In the genomic region with DNA sequence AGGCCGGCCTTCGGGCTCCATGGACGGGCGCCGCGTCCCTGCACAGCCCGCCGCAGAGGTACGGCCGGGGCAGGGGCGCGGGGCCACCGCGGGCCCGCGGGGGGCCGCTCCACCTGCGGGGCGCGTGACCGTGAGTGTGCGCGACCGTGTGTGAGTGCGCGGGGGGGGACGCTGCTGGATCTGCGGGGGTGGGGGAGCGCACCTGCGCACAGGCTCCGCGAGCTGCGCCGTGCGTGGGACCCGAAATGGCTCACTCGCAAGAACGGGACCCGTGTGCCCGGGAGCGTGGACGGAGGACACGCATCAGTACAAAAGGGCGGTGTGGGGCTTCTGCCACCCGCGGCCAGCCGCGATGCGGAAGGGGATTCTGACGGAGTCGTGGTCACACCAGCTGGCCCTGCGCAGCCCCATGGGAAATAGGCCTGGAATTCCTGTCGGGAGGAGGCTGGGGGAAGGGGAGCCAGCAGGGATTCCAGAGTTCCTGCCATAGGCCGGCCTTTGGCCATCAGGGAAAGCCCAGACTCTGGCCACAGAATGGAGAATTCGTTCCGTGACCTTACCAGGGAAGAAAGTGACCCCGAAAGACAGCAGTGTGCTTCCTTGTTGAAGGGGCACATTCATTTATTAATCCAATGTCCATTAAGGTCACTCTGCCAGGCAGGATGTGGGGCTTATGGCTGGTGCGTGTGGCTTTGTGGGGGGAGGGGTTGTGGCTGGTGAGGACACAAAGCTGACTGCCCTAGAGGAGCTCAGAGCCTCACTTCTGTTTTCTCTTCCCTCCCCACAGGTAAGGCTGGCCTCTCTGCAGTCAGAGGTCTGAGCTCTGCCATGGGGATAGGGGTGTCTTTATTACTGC, we compare ENCODE assay signal across 8 cellular contexts. TPM values are rescaled to one million over a fixed set of nuclear protein-coding genes. Genes with fewer than 3 reads are reported as not detected.
A peak's percentile ranks its signal among the peaks of the same experiment; 100 is the strongest.
DNase-seq lines count a peak whose midpoint lies in the region; ATAC-seq and TF ChIP-seq lines count a peak whose summit lies in the region.

No MANE protein-coding gene starts in this region.

- peaks cover 23% of the 10 kb centered on the region for H3K4me1 ChIP-seq in CD4-positive, CD25-positive, alpha-beta regulatory T cell (ENCODE audit: control insufficient read depth, insufficient read depth, low read length, poor library complexity, severe bottlenecking)
- H3K4me1 ChIP-seq in parathyroid adenoma: peaks cover 15% of the 10 kb centered on the region

- H3K4me3 Mint-ChIP-seq in CD4-positive, CD25-positive, alpha-beta regulatory T cell: peak overlapping the region; percentile 88 to 96 (median 95)
- peak overlapping the region; percentile 93 for H3K4me3 Mint-ChIP-seq in activated naive CD8-positive, alpha-beta T cell treated with anti-CD3 and anti-CD28 coated beads for 36 hours

- peak; percentile 50 to 73 (median 69) for DNase-seq in CD4-positive, CD25-positive, alpha-beta regulatory T cell
- peak; percentile 80 for DNase-seq in GM19240 (ENCODE audit: insufficient read length, low spot score)
- DNase-seq in RKO (ENCODE audit: low spot score): peak; percentile 88
- DNase-seq in activated naive CD8-positive, alpha-beta T cell treated with anti-CD3 and anti-CD28 coated beads for 36 hours: peak; percentile 45
- DNase-seq in head of caudate nucleus: peak in 40 of 42 donors; percentile 52 to 88 (median 72)
- DNase-seq in NCI-H1048 (lab: John Stamatoyannopoulos, UW): no peak

- H3K9me3 Mint-ChIP-seq in CD4-positive, CD25-positive, alpha-beta regulatory T cell: peaks cover 0 to 2% (median 0%) of the 10 kb centered on the region in 7 donors
- no peaks in the 10 kb centered on the region for H3K9me3 Mint-ChIP-seq in activated naive CD8-positive, alpha-beta T cell treated with anti-CD3 and anti-CD28 coated beads for 36 hours

- H3K9me3 ChIP-seq in CD4-positive, CD25-positive, alpha-beta regulatory T cell (ENCODE audit: control insufficient read depth in 2 of 2, low read length in 2 of 2): no peaks in the 10 kb centered on the region
- no peaks in the 10 kb centered on the region for H3K9me3 ChIP-seq in parathyroid adenoma (ENCODE audit: control insufficient read depth, low read length)

- ATAC-seq in CD4-positive, CD25-positive, alpha-beta regulatory T cell (ENCODE audit: low read depth in 2 of 2): peak; percentile 70 to 72
- peak; percentile 40 for ATAC-seq in HG03432 (IDR thresholded peaks at IDR 0.05; ENCODE audit: unreplicated experiment)

- peak overlapping the region; percentile 83 for H3K9ac ChIP-seq in parathyroid adenoma

- peak overlapping the region; percentile 87 for H2AFZ ChIP-seq in parathyroid adenoma

- no peaks in the 10 kb centered on the region for H3K27me3 Mint-ChIP-seq in CD4-positive, CD25-positive, alpha-beta regulatory T cell
- no peaks in the 10 kb centered on the region for H3K27me3 Mint-ChIP-seq in activated naive CD8-positive, alpha-beta T cell treated with anti-CD3 and anti-CD28 coated beads for 36 hours

- intact Hi-C loops in head of caudate nucleus (cut with DNase I): loop anchor here (5.0 kb wide), 1 partner anchor 38 kb away; a partner anchor contains a TSS

- peak overlapping the region; percentile 77 for H3K27ac ChIP-seq in CD4-positive, CD25-positive, alpha-beta regulatory T cell (ENCODE audit: insufficient read depth, low read length, poor library complexity, severe bottlenecking)
- peak overlapping the region; percentile 90 for H3K27ac ChIP-seq in parathyroid adenoma

- peak overlapping the region; percentile 88 for H3K4me2 ChIP-seq in parathyroid adenoma (ENCODE audit: low read length)

- peaks cover 11% of the 10 kb centered on the region for H3K36me3 Mint-ChIP-seq in CD4-positive, CD25-positive, alpha-beta regulatory T cell
- peaks cover 15% of the 10 kb centered on the region for H3K36me3 Mint-ChIP-seq in activated naive CD8-positive, alpha-beta T cell treated with anti-CD3 and anti-CD28 coated beads for 36 hours

- H3K79me2 ChIP-seq in parathyroid adenoma: peaks cover 23% of the 10 kb centered on the region

- peaks cover 0 to 45% (median 19%) of the 10 kb centered on the region in 4 donors for H3K4me1 Mint-ChIP-seq in CD4-positive, CD25-positive, alpha-beta regulatory T cell
- H3K4me1 Mint-ChIP-seq in activated naive CD8-positive, alpha-beta T cell treated with anti-CD3 and anti-CD28 coated beads for 36 hours: peaks cover 45% of the 10 kb centered on the region

- peak overlapping the region; percentile 89 for H3K4me3 ChIP-seq in CD4-positive, CD25-positive, alpha-beta regulatory T cell (ENCODE audit: low read depth, low read length)
- peak overlapping the region; percentile 88 for H3K4me3 ChIP-seq in parathyroid adenoma (ENCODE audit: low read depth, low read length)

- peaks cover 4% of the 10 kb centered on the region for H3K36me3 ChIP-seq in CD4-positive, CD25-positive, alpha-beta regulatory T cell (ENCODE audit: control insufficient read depth, insufficient read depth, low read length)
- no peaks in the 10 kb centered on the region for H3K36me3 ChIP-seq in parathyroid adenoma (ENCODE audit: control insufficient read depth, insufficient read depth, low read length)

- no peak for TF ChIP-seq CTCF in parathyroid adenoma (IDR thresholded peaks at IDR 0.05)

- H3K27me3 ChIP-seq in CD4-positive, CD25-positive, alpha-beta regulatory T cell (ENCODE audit: control insufficient read depth, insufficient read depth, low read length): no peaks in the 10 kb centered on the region
- H3K27me3 ChIP-seq in parathyroid adenoma (ENCODE audit: control insufficient read depth, insufficient read depth, low read length): no peaks in the 10 kb centered on the region

- peak overlapping the region; percentile 91 to 97 (median 92) for H3K27ac Mint-ChIP-seq in CD4-positive, CD25-positive, alpha-beta regulatory T cell
- peak overlapping the region; percentile 95 for H3K27ac Mint-ChIP-seq in activated naive CD8-positive, alpha-beta T cell treated with anti-CD3 and anti-CD28 coated beads for 36 hours

RNA-seq across cellular contexts. Expression of gene REPIN1, which starts 0.5 kb away (rescaled TPM):
- 40.3 TPM for total RNA-seq in CD4-positive, CD25-positive, alpha-beta regulatory T cell
- polyA plus RNA-seq in CD4-positive, CD25-positive, alpha-beta regulatory T cell: 10 to 100 TPM; 22.5 to 35.2 (median 26.5) TPM
- 10 to 100 TPM; 54.7 to 55.1 TPM for total RNA-seq in activated naive CD8-positive, alpha-beta T cell treated with anti-CD3 and anti-CD28 coated beads for 36 hours

RNA-seq across cellular contexts. Expression of gene ZNF775, which starts 10.0 kb away (rescaled TPM):
- total RNA-seq in CD4-positive, CD25-positive, alpha-beta regulatory T cell: 2.9 TPM
- polyA plus RNA-seq in CD4-positive, CD25-positive, alpha-beta regulatory T cell: 1 to 10 TPM; 2.2 to 7.6 (median 4.1) TPM
- 1 to 10 TPM; 3.7 to 4.0 TPM for total RNA-seq in activated naive CD8-positive, alpha-beta T cell treated with anti-CD3 and anti-CD28 coated beads for 36 hours

RNA-seq across cellular contexts. Expression of gene RARRES2, which starts 27.7 kb away (rescaled TPM):
- not detected for total RNA-seq in CD4-positive, CD25-positive, alpha-beta regulatory T cell
- not detected for polyA plus RNA-seq in CD4-positive, CD25-positive, alpha-beta regulatory T cell
- not detected for total RNA-seq in activated naive CD8-positive, alpha-beta T cell treated with anti-CD3 and anti-CD28 coated beads for 36 hours

RNA-seq across cellular contexts. Expression of gene ACTR3C, which starts 45.8 kb away (rescaled TPM):
- 17.2 TPM for total RNA-seq in CD4-positive, CD25-positive, alpha-beta regulatory T cell
- polyA plus RNA-seq in CD4-positive, CD25-positive, alpha-beta regulatory T cell: 1 to 10 TPM; 4.3 to 5.5 (median 4.8) TPM
- 1 to 10 TPM; 2.8 to 3.4 TPM for total RNA-seq in activated naive CD8-positive, alpha-beta T cell treated with anti-CD3 and anti-CD28 coated beads for 36 hours

RNA-seq across cellular contexts. Expression of gene LRRC61, which starts 46.0 kb away (rescaled TPM):
- 10.7 TPM for total RNA-seq in CD4-positive, CD25-positive, alpha-beta regulatory T cell
- polyA plus RNA-seq in CD4-positive, CD25-positive, alpha-beta regulatory T cell: 10 to 100 TPM; 21.9 to 33.1 (median 25.6) TPM
- 10 to 100 TPM; 23.5 to 26.1 TPM for total RNA-seq in activated naive CD8-positive, alpha-beta T cell treated with anti-CD3 and anti-CD28 coated beads for 36 hours
